Comparison of ENCODE assay signal across 8 cellular contexts in the genomic region with DNA sequence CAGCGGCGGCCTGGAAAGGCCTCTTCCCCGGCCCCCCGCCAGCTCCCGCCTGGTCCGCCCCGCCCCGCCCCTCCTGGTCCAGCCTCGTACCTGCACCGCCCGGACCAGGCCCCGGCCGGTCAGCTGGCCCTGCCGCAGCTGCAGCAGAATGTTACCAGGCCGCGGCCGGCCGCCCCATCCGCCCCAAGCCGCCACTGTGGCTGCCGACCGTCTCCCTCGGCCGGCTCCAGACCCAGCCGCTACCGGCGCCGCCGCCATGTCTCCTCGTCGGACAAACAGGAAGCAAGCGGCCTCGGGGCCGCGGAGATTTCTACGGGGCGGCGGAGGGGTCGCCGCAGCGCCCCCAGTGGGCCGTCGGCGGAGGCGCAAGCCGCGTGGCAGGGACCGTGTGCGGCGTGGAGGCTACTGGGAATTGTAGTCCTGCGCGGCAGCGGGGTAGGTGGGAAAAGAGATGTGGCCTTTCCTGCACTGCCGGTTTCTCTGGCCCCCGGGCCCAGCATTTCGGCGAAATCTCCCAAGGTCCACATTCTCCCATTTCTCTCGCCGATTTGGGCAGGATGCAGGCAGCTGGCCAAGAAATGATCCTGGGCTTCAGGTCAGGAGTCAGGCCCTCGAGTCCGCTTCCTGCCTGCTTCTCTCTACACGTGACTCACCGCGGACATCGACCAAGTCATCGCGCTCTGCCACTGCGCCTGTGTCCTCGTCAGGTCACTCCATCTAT. TPM values are rescaled to one million over a fixed set of nuclear protein-coding genes. Genes with fewer than 3 reads are reported as not detected.
DNase-seq lines count a peak whose midpoint lies in the region; FAIRE-seq and TF ChIP-seq lines count a peak whose summit lies in the region.

A gene with protein sequence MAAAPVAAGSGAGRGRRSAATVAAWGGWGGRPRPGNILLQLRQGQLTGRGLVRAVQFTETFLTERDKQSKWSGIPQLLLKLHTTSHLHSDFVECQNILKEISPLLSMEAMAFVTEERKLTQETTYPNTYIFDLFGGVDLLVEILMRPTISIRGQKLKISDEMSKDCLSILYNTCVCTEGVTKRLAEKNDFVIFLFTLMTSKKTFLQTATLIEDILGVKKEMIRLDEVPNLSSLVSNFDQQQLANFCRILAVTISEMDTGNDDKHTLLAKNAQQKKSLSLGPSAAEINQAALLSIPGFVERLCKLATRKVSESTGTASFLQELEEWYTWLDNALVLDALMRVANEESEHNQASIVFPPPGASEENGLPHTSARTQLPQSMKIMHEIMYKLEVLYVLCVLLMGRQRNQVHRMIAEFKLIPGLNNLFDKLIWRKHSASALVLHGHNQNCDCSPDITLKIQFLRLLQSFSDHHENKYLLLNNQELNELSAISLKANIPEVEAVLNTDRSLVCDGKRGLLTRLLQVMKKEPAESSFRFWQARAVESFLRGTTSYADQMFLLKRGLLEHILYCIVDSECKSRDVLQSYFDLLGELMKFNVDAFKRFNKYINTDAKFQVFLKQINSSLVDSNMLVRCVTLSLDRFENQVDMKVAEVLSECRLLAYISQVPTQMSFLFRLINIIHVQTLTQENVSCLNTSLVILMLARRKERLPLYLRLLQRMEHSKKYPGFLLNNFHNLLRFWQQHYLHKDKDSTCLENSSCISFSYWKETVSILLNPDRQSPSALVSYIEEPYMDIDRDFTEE (minus strand): TSS at position 284 of the 721 bp plus-strand sequence. CDS start 26 bp downstream, at position 258.

- H3K9me3 ChIP-seq in NT2/D1 (ENCODE audit: insufficient read depth, low read length) = no peaks in the 10 kb centered on the region
- H3K9me3 ChIP-seq in endothelial cell of umbilical vein (replicated peaks; ENCODE audit: control insufficient read depth, insufficient read depth, low read length) = no peaks in the 10 kb centered on the region

- dilution Hi-C loops in endothelial cell of umbilical vein (cut with MboI; ENCODE audit: extremely low pct_ligation_motif_present, low sequenced_read_pairs) = no loop called here

- peak within 1 kb of the TSS; percentile 96 for H3K4me2 ChIP-seq in endothelial cell of umbilical vein (ENCODE audit: insufficient read depth, low read length)

- POLR2A ChIA-PET in endothelial cell of umbilical vein (lab: Charles Lee) = interaction anchor here (0.6 kb wide), 2 partner anchors 48 to 66 kb away, joined by 3 to 6 read pairs; no protein-coding TSS in a partner anchor

- no peaks in the 10 kb centered on the region for H3K9me1 ChIP-seq in endothelial cell of umbilical vein (replicated peaks; ENCODE audit: control insufficient read depth, extremely low read depth, insufficient read depth, low read length)

- CTCF ChIA-PET in endothelial cell of umbilical vein (lab: Charles Lee) = interaction anchor here (0.5 to 5.3 kb wide), 9 partner anchors 15 to 219 kb away, joined by 3 to 277 read pairs (median 4); a partner anchor contains a TSS

- H4K20me1 ChIP-seq in endothelial cell of umbilical vein (replicated peaks; ENCODE audit: control insufficient read depth, extremely low read depth, insufficient read depth, low read length) = peaks cover 6% of the 10 kb centered on the region

- intact Hi-C loops in endothelial cell of umbilical vein (cut with micrococcal nuclease) = loop anchor here (1.0 to 5.0 kb wide), 8 partner anchors 40 to 260 kb away; a partner anchor contains a TSS

- TF ChIP-seq POLR2A in endothelial cell of umbilical vein (IDR thresholded peaks at IDR 0.05; ENCODE audit: low read depth, low read length) = peak; percentile 94

- DNase-seq in D341Med (ENCODE audit: low spot score) = peak; percentile 95
- DNase-seq in GM20000 (ENCODE audit: low spot score) = peak; percentile 94
- DNase-seq in HT-29 (ENCODE audit: low spot score) = peak; percentile 98
- peak; percentile 84 for DNase-seq in NT2/D1 (ENCODE audit: low read depth, low spot score)
- DNase-seq in activated CD8-positive, alpha-beta memory T cell treated with anti-CD3 and anti-CD28 coated beads, Interleukin-2, amount 50 U/mL, for 4 hours = peak; percentile 87
- peak; percentile 94 for DNase-seq in endothelial cell of umbilical vein (ENCODE audit: low read depth, low spot score)
- peak; percentile 88 for DNase-seq in middle frontal gyrus (ENCODE audit: extremely low spot score, low spot score)
- DNase-seq in stimulated activated CD8-positive, alpha-beta memory T cell treated with anti-CD3 and anti-CD28 coated beads, Interleukin-4, amount 100 ng/mL, for 1 hour (ENCODE audit: low read depth in 2 of 2, low spot score in 1 of 2) = peak; percentile 71 to 75

- peak; percentile 87 for TF ChIP-seq CTCF in GM20000 (IDR thresholded peaks at IDR 0.05; ENCODE audit: extremely low read depth, missing control alignments)
- peak; percentile 97 to 100 for TF ChIP-seq CTCF in endothelial cell of umbilical vein (IDR thresholded peaks at IDR 0.05; ENCODE audit: extremely low read depth in 1 of 2, insufficient read depth in 1 of 2, low read depth in 1 of 2, low read length in 2 of 2)

- H3K79me2 ChIP-seq in endothelial cell of umbilical vein (ENCODE audit: control insufficient read depth, insufficient read depth, low read length) = peaks cover 46% of the 10 kb centered on the region

- H3K4me3 ChIP-seq in NT2/D1 (ENCODE audit: insufficient read length, low read depth) = peak within 1 kb of the TSS; percentile 95
- H3K4me3 ChIP-seq in endothelial cell of umbilical vein (replicated peaks in 1 of 3; ENCODE audit: insufficient read depth in 1 of 3, low read depth in 1 of 3, low read length in 3 of 3) = peak within 1 kb of the TSS; percentile 46 to 98 (median 66)

- peak; percentile 92 for FAIRE-seq in endothelial cell of umbilical vein (lab: Jason Lieb, UNC)

- H3K27me3 ChIP-seq in NT2/D1 (ENCODE audit: insufficient read depth, insufficient read length) (peaks cover 3% of the 10 kb centered on the region), endothelial cell of umbilical vein (ENCODE audit: control insufficient read depth in 2 of 2, insufficient read depth in 2 of 2, low read length in 2 of 2) (no peaks in the 10 kb centered on the region)

- BruUV-seq in endothelial cell of umbilical vein (replicated peaks; lab: Mats Ljungman, UMichigan) = no TSS peak

- H3K4me1 ChIP-seq in NT2/D1 (ENCODE audit: insufficient read depth, insufficient read length) = no peaks in the 10 kb centered on the region
- H3K4me1 ChIP-seq in endothelial cell of umbilical vein (ENCODE audit: control insufficient read depth, extremely low read depth, insufficient read depth, low read length) = peaks cover 42% of the 10 kb centered on the region

- peaks cover 16% of the 10 kb centered on the region for H3K36me3 ChIP-seq in NT2/D1 (ENCODE audit: insufficient read depth, insufficient read length, low read length)
- peaks cover 0 to 3% of the 10 kb centered on the region in 2 experiments for H3K36me3 ChIP-seq in endothelial cell of umbilical vein (ENCODE audit: control insufficient read depth in 2 of 2, extremely low read depth in 1 of 2, insufficient read depth in 2 of 2, low read length in 2 of 2)

- H2AFZ ChIP-seq in endothelial cell of umbilical vein (ENCODE audit: low read depth, low read length) = peak within 1 kb of the TSS; percentile 99

- H3K27ac ChIP-seq in endothelial cell of umbilical vein (ENCODE audit: insufficient read depth, low read depth, low read length) = peak within 1 kb of the TSS; percentile 88

- H3K9ac ChIP-seq in NT2/D1 (ENCODE audit: insufficient read length, low read depth) (peak within 1 kb of the TSS; percentile 96), endothelial cell of umbilical vein (replicated peaks; ENCODE audit: extremely low read depth, insufficient read depth, low read length) (peak within 1 kb of the TSS; percentile 98)

TF ChIP-seq in endothelial cell of umbilical vein, 7 proteins besides CTCF, POLR2A, EP300 and RAD21:
- no peak for TF ChIP-seq EZH2 (IDR thresholded peaks at IDR 0.05; ENCODE audit: borderline replicate concordance, low read depth, low read length, severe bottlenecking)
- TF ChIP-seq GATA2 (IDR thresholded peaks at IDR 0.05; ENCODE audit: insufficient read depth, insufficient read length, low read depth, low read length) = no peak
- TF ChIP-seq, protein P1, sequence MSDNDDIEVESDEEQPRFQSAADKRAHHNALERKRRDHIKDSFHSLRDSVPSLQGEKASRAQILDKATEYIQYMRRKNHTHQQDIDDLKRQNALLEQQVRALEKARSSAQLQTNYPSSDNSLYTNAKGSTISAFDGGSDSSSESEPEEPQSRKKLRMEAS (IDR thresholded peaks at IDR 0.05; ENCODE audit: insufficient read depth, insufficient read length) = peak; percentile 76
- TF ChIP-seq JUN (IDR thresholded peaks at IDR 0.05; ENCODE audit: borderline replicate concordance, insufficient read depth, insufficient read length, low read depth) = peak; percentile 15
- no peak for TF ChIP-seq FOS (IDR thresholded peaks at IDR 0.05; ENCODE audit: borderline replicate concordance, insufficient read depth, low read length)
- TF ChIP-seq MYC (IDR thresholded peaks at IDR 0.05; ENCODE audit: low read depth, low read length) = peak; percentile 96
- TF ChIP-seq POLR2AphosphoS5 (IDR thresholded peaks at IDR 0.05; ENCODE audit: insufficient read depth, low read depth, low read length) = peak; percentile 99
TF ChIP-seq in endothelial cell of umbilical vein: peak in this region for 4.

RNA-seq across cellular contexts. Expression of the gene that starts here (rescaled TPM):
- total RNA-seq in HT-29 (2014; rRNA removed; shearing (Covaris generic)) = 54.6 and 57.2 TPM in 2 replicates
- 88.3 and 89.0 TPM in 2 replicates for total RNA-seq in endothelial cell of umbilical vein
- polyA plus RNA-seq in endothelial cell of umbilical vein = 103 and 104 TPM in 2 replicates
- 85.0 and 88.2 TPM in 2 replicates for polyA plus RNA-seq in endothelial cell of umbilical vein (2011; cell fraction: cytosol; rRNA removed)
- polyA plus RNA-seq in endothelial cell of umbilical vein (2011; cell fraction: nucleus; rRNA removed) = 171 and 185 TPM in 2 replicates
- 88.8 and 90.4 TPM in 2 replicates for polyA plus RNA-seq in endothelial cell of umbilical vein (2012)
- 120 and 131 TPM in 2 replicates for polyA minus RNA-seq in endothelial cell of umbilical vein
- polyA minus RNA-seq in endothelial cell of umbilical vein (2011; cell fraction: cytosol; rRNA and poly(A)+ RNA removed) = 43.6 TPM
- 51.8 and 70.5 TPM in 2 replicates for polyA minus RNA-seq in endothelial cell of umbilical vein (2011; cell fraction: nucleus; rRNA and poly(A)+ RNA removed)

Comparison
In these comparisons a context has a peak if more than half of its experiments do, and no peak if none do; other contexts are left out.
1. Peak in every context shown above with its lines: DNase-seq, H3K4me3 ChIP-seq and H3K27ac ChIP-seq.